Comparison of ENCODE assay signal across 13 cellular contexts in genomic region chr15:29133791-29134190, GRCh38.
A peak's percentile ranks its signal among the peaks of the same experiment; 100 is the strongest.
DNase-seq lines count a peak whose midpoint lies in the region; ATAC-seq and TF ChIP-seq lines count a peak whose summit lies in the region.
"Had no signal": no experiment of that assay in that cellular context is flagged by ENCODE, and none has a peak within 500 bp of the region (broad histone marks: within the 10 kb centered on the region; RNA-seq: fewer than 3 reads in every experiment).

No MANE protein-coding gene starts in this region.

- no peak overlapping the region for H3K4me2 ChIP-seq in osteoblast (ENCODE audit: insufficient read depth, low read length)
- H3K4me2 ChIP-seq: BLaER1 treated with 17β-estradiol and CSF1 and Interleukin-3, amounts not matched to agents 10 nM and 100 nM had no signal

- peak overlapping the region; percentile 18 for H3K27ac Mint-ChIP-seq in glutamatergic neuron (ENCODE audit: unreplicated experiment)
- H3K27ac Mint-ChIP-seq: CD4-positive, alpha-beta T cell had no signal

- H3K4me1 Mint-ChIP-seq in glutamatergic neuron (ENCODE audit: low read depth, unreplicated experiment): peaks cover 9% of the 10 kb centered on the region

- DNase-seq in cardiac septum (ENCODE audit: low spot score) (peak; percentile 63), right atrium auricular region (ENCODE audit: low spot score) (no peak), glutamatergic neuron (peak; percentile 7), osteoblast (ENCODE audit: insufficient read length, low spot score, missing footprints) (peak; percentile 45), tibial nerve (ENCODE audit: low spot score in 2 of 2) (no peak), mucosa of descending colon (no peak)
- DNase-seq: ACHN, Calu3, DMS 273 treated with DMSO at 0.1 percent for 48 hours had no signal

- TF ChIP-seq CTCF in right atrium auricular region (IDR thresholded peaks at IDR 0.05): no peak
- TF ChIP-seq CTCF in glutamatergic neuron (IDR thresholded peaks at IDR 0.05; ENCODE audit: partially characterized antibody, unreplicated experiment): no peak
- no peak for TF ChIP-seq CTCF in osteoblast (IDR thresholded peaks at IDR 0.05; ENCODE audit: extremely low read depth, low read depth, low read length)
- no peak for TF ChIP-seq CTCF in tibial nerve (IDR thresholded peaks at IDR 0.05)
- TF ChIP-seq CTCF in mucosa of descending colon (IDR thresholded peaks at IDR 0.05): no peak

- H3K79me2 ChIP-seq in osteoblast (ENCODE audit: insufficient read depth, low read length): no peaks in the 10 kb centered on the region

- H3K27ac ChIP-seq in right atrium auricular region (no peak overlapping the region), osteoblast (ENCODE audit: low read depth, low read length) (no peak overlapping the region), tibial nerve (no peak overlapping the region)
- H3K27ac ChIP-seq: BLaER1 treated with 17β-estradiol and CSF1 and Interleukin-3, amounts not matched to agents 10 nM and 100 nM had no signal

- peaks cover 9% of the 10 kb centered on the region for H3K9me3 Mint-ChIP-seq in glutamatergic neuron (ENCODE audit: unreplicated experiment)
- H3K9me3 Mint-ChIP-seq: CD4-positive, alpha-beta T cell had no signal

- TF ChIP-seq EP300 in tibial nerve (IDR thresholded peaks at IDR 0.05): no peak

- peaks cover 4% of the 10 kb centered on the region for H3K27me3 Mint-ChIP-seq in glutamatergic neuron (ENCODE audit: unreplicated experiment)

- no peaks in the 10 kb centered on the region for H3K36me3 Mint-ChIP-seq in glutamatergic neuron (ENCODE audit: unreplicated experiment)

- H3K27me3 ChIP-seq in right atrium auricular region (no peaks in the 10 kb centered on the region), osteoblast (ENCODE audit: insufficient read depth, low read length) (peaks cover 5% of the 10 kb centered on the region), tibial nerve (no peaks in the 10 kb centered on the region)
- H3K27me3 ChIP-seq: BLaER1 treated with 17β-estradiol and CSF1 and Interleukin-3, amounts not matched to agents 10 nM and 100 nM had no signal

- H2AFZ ChIP-seq in osteoblast (ENCODE audit: low read length): no peak overlapping the region

- H3K36me3 ChIP-seq in right atrium auricular region (no peaks in the 10 kb centered on the region), osteoblast (ENCODE audit: insufficient read depth, low read length) (no peaks in the 10 kb centered on the region), tibial nerve (no peaks in the 10 kb centered on the region), mucosa of descending colon (ENCODE audit: low read depth) (no peaks in the 10 kb centered on the region)
- H3K36me3 ChIP-seq: BLaER1 treated with 17β-estradiol and CSF1 and Interleukin-3, amounts not matched to agents 10 nM and 100 nM had no signal

- H3K4me1 ChIP-seq in right atrium auricular region: no peaks in the 10 kb centered on the region
- no peaks in the 10 kb centered on the region for H3K4me1 ChIP-seq in osteoblast (ENCODE audit: insufficient read depth, low read length)
- H3K4me1 ChIP-seq in tibial nerve: no peaks in the 10 kb centered on the region
- H3K4me1 ChIP-seq in mucosa of descending colon (ENCODE audit: low read depth): no peaks in the 10 kb centered on the region

- TF ChIP-seq POLR2A in tibial nerve (IDR thresholded peaks at IDR 0.05): no peak

- no peaks in the 10 kb centered on the region for H4K20me1 ChIP-seq in osteoblast (ENCODE audit: insufficient read depth, low read length)

- WGBS in tibial nerve, 2 donors: 96 to 97% methylated on average over 5 of the region's 5 CpGs

- H3K9me3 ChIP-seq in right atrium auricular region (no peaks in the 10 kb centered on the region), osteoblast (ENCODE audit: low read depth, low read length) (no peaks in the 10 kb centered on the region), tibial nerve (no peaks in the 10 kb centered on the region), mucosa of descending colon (no peaks in the 10 kb centered on the region)
- H3K9me3 ChIP-seq: BLaER1 treated with 17β-estradiol and CSF1 and Interleukin-3, amounts not matched to agents 10 nM and 100 nM had no signal

- no peak overlapping the region for H3K4me3 ChIP-seq in right atrium auricular region
- H3K4me3 ChIP-seq in osteoblast (ENCODE audit: insufficient read depth, low read length): no peak overlapping the region
- no peak overlapping the region for H3K4me3 ChIP-seq in tibial nerve
- no peak overlapping the region for H3K4me3 ChIP-seq in mucosa of descending colon
- H3K4me3 ChIP-seq: BLaER1 treated with 17β-estradiol and CSF1 and Interleukin-3, amounts not matched to agents 10 nM and 100 nM had no signal

- ATAC-seq in mucosa of descending colon (no peak), GM18858 (IDR thresholded peaks at IDR 0.05; ENCODE audit: unreplicated experiment) (no peak)
- ATAC-seq: HCT116 had no signal

- intact Hi-C loops in cardiac septum (cut with DNase I) (no loop called here), mucosa of descending colon (cut with DNase I, micrococcal nuclease) (no loop called here)

- no peak overlapping the region for H3K4me3 Mint-ChIP-seq in glutamatergic neuron (ENCODE audit: unreplicated experiment)
- H3K4me3 Mint-ChIP-seq: CD4-positive, alpha-beta T cell had no signal

Comparison
In these comparisons a context has a peak if more than half of its experiments do, and no peak if none do; other contexts are left out.
1. DNase-seq: peak in cardiac septum (single experiment), glutamatergic neuron (single experiment) and osteoblast (single experiment); none in right atrium auricular region (single experiment), tibial nerve (0 of 2) and mucosa of descending colon (0 of 3).